ENCODE assay signal across 21 cellular contexts in the genomic region with DNA sequence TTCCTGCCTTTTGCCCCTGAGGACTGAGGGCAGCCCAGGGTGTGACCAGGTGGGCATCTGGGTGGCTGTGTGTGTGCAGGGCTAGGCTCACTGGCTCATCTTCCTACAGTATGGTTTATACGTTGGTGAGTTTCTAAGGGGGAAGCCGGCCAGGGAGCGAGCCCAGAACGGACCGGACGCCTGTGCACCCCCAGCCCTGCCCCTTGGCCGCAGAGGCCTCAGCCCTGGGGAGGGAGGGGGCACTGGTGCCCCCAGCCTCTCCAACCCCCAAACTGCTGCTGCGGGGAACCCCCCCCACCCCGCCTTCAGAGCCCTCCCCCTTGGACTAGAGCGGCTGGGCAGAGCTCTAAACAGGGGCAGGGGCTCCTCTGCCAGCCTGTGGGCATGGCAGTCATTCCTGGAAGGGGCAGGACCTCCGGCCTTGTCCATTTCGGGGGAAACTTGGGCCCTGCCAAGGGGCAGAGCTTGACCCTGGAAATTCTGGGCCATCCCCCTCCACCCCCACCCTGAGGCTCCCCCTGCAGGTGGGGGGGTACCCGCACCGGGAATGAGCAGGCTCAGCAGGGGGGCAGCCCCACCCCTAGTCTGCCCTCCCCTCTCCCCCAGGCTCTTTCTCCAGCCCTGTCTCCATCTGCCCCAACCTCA. TPM values are rescaled to one million over a fixed set of nuclear protein-coding genes. Genes with fewer than 3 reads are reported as not detected.
DNase-seq lines count a peak whose midpoint lies in the region; ATAC-seq, FAIRE-seq and TF ChIP-seq lines count a peak whose summit lies in the region.
"Had no signal": no experiment of that assay in that cellular context is flagged by ENCODE, and none has a peak within 500 bp of the region (broad histone marks: within the 10 kb centered on the region; RNA-seq: fewer than 3 reads in every experiment).

No MANE protein-coding gene starts in this region.

- H3K9me3 Mint-ChIP-seq in activated T-helper 17 cell treated with anti-CD3 and anti-CD28 coated beads, Interleukin-2, amount 50 U/mL, for 72 hours = no peaks in the 10 kb centered on the region
- H3K9me3 Mint-ChIP-seq: GM23338 had no signal

- H4K8ac ChIP-seq in mesenchymal stem cell (ENCODE audit: low read length) = no peak overlapping the region

- no peaks in the 10 kb centered on the region for H3K36me3 Mint-ChIP-seq in activated T-helper 17 cell treated with anti-CD3 and anti-CD28 coated beads, Interleukin-2, amount 50 U/mL, for 72 hours (ENCODE audit: low read depth)

- no peak overlapping the region for H3K4ac ChIP-seq in mesenchymal stem cell (ENCODE audit: low read depth in 1 of 2, low read length in 2 of 2)

- POLR2A ChIA-PET in SK-N-SH (lab: Yijun Ruan, JAX) (interaction anchor here (1.3 kb wide), 1 partner anchor 29 kb away, joined by 3 read pairs; no protein-coding TSS in a partner anchor), HCT116 (lab: Charles Lee) (no interaction called here), GM10248 (lab: Yijun Ruan, JAX) (no interaction called here)

- H3K36me3 ChIP-seq in SK-N-SH (replicated peaks in 1 of 2; ENCODE audit: control insufficient read depth in 1 of 2, insufficient read depth in 2 of 2, low read length in 1 of 2) (peaks cover 0 to 36% of the 10 kb centered on the region in 2 experiments), HCT116 (ENCODE audit: control insufficient read depth in 1 of 2, insufficient read depth in 2 of 2, low read length in 2 of 2) (no peaks in the 10 kb centered on the region), pancreas (no peaks in the 10 kb centered on the region), mesenchymal stem cell (ENCODE audit: control insufficient read depth in 1 of 2, insufficient read depth in 2 of 2, low read depth in 1 of 2, low read length in 2 of 2) (peaks cover 36 to 51% of the 10 kb centered on the region in 2 experiments)
- H3K36me3 ChIP-seq: colonic mucosa, prostate gland had no signal

- H4K91ac ChIP-seq in mesenchymal stem cell (ENCODE audit: low read length) = no peak overlapping the region

- ATAC-seq in SK-N-SH treated with all-trans-retinoic acid at 6 μM for 48 hours = no peak
- no peak for ATAC-seq in HCT116
- ATAC-seq in activated T-helper 17 cell treated with anti-CD3 and anti-CD28 coated beads, Interleukin-2, amount 50 U/mL, for 72 hours (replicated peaks) = no peak
- ATAC-seq in pancreas = no peak
- ATAC-seq in GM21390 (IDR thresholded peaks at IDR 0.05; ENCODE audit: unreplicated experiment) = no peak
- ATAC-seq: stimulated activated naive CD8-positive, alpha-beta T cell treated with anti-CD3 and anti-CD28 coated beads, Interleukin-15, Interleukin-2, amounts not matched to agents 100 U/mL and 50 U/mL, for 24 hours had no signal

- peaks cover 15% of the 10 kb centered on the region for H3K4me1 Mint-ChIP-seq in activated T-helper 17 cell treated with anti-CD3 and anti-CD28 coated beads, Interleukin-2, amount 50 U/mL, for 72 hours

- H3K27me3 ChIP-seq in SK-N-SH (ENCODE audit: insufficient read depth) = no peaks in the 10 kb centered on the region
- no peaks in the 10 kb centered on the region for H3K27me3 ChIP-seq in HCT116 (ENCODE audit: insufficient read depth, low read length)
- H3K27me3 ChIP-seq in pancreas = no peaks in the 10 kb centered on the region
- H3K27me3 ChIP-seq in mesenchymal stem cell (ENCODE audit: control insufficient read depth in 1 of 2, insufficient read depth in 1 of 2, low read length in 2 of 2) = peaks cover 7 to 13% of the 10 kb centered on the region in 2 experiments
- H3K27me3 ChIP-seq: colonic mucosa, upper lobe of right lung had no signal

- no peak overlapping the region for H2BK15ac ChIP-seq in mesenchymal stem cell (ENCODE audit: low read depth, poor library complexity, severe bottlenecking)

- H2BK120ac ChIP-seq in mesenchymal stem cell (ENCODE audit: low read depth, low read length) = no peak overlapping the region

- TF ChIP-seq CTCF in SK-N-SH (IDR thresholded peaks at IDR 0.05) = peak; percentile 35
- peak in 2 of 3 experiments; percentile 17 to 21; a peak in 2 of 6 replicates for TF ChIP-seq CTCF in HCT116 (IDR thresholded peaks at IDR 0.05 in 2 of 3, conservative IDR thresholded peaks at IDR 0.05 in 1 of 3; ENCODE audit: borderline replicate concordance in 1 of 3, insufficient read depth in 1 of 3, low read depth in 2 of 3, low read length in 2 of 3)
- no peak for TF ChIP-seq CTCF in pancreas (IDR thresholded peaks at IDR 0.05)
- TF ChIP-seq CTCF in GM10248 (IDR thresholded peaks at IDR 0.05; ENCODE audit: control extremely low read depth, extremely low read depth, low read depth, missing control alignments) = no peak

- CTCF ChIA-PET in SK-N-SH (lab: Yijun Ruan, JAX) = interaction anchor here (0.7 to 8.2 kb wide), 16 partner anchors 7 to 157 kb away, joined by 3 to 111 read pairs (median 4); a partner anchor contains a TSS
- CTCF ChIA-PET in HCT116 (lab: Charles Lee) = interaction anchor here (1.0 to 3.0 kb wide), 3 partner anchors 11 to 572 kb away, joined by 3 to 17 read pairs (median 3); a partner anchor contains a TSS
- CTCF ChIA-PET in GM10248 (lab: Yijun Ruan, JAX) = interaction anchor here (1.0 to 10.6 kb wide), 8 partner anchors 8 to 82 kb away, joined by 3 to 92 read pairs (median 6); a partner anchor contains a TSS

- no peak for TF ChIP-seq POLR2A in HCT116 (IDR thresholded peaks at IDR 0.05; ENCODE audit: borderline replicate concordance, extremely low read depth, insufficient read depth, insufficient read length)

- H3K79me1 ChIP-seq in mesenchymal stem cell (replicated peaks; ENCODE audit: low read length, poor library complexity, severe bottlenecking) = peaks cover 28% of the 10 kb centered on the region

- peak; percentile 58 for DNase-seq in SK-N-SH
- no peak for DNase-seq in HCT116 (ENCODE audit: low read depth, low spot score)
- peak in 4 of 6 donors; percentile 21 to 78 (median 42) for DNase-seq in pancreas
- no peak for DNase-seq in mesenchymal stem cell
- DNase-seq in GM10248 (ENCODE audit: extremely low spot score) = no peak
- DNase-seq: 8988T; activated gamma-delta T cell treated with Interleukin-2 at 50 U/mL for 16 hours; aorta; colonic mucosa; COR-L47; left ventricle myocardium inferior; MM.1S; stimulated activated naive CD8-positive, alpha-beta T cell treated with anti-CD3 and anti-CD28 coated beads, Interleukin-15, Interleukin-2, amounts not matched to agents 100 U/mL and 50 U/mL, for 24 hours; upper lobe of right lung had no signal

- H3K23ac ChIP-seq in mesenchymal stem cell (ENCODE audit: low read length in 2 of 2) = no peak overlapping the region

- no peaks in the 10 kb centered on the region for H3K27me3 Mint-ChIP-seq in activated T-helper 17 cell treated with anti-CD3 and anti-CD28 coated beads, Interleukin-2, amount 50 U/mL, for 72 hours

- no peak for FAIRE-seq in pancreas (lab: Jason Lieb, UNC)
- FAIRE-seq: frontal cortex had no signal

- TF ChIP-seq RAD21 in SK-N-SH (IDR thresholded peaks at IDR 0.05; ENCODE audit: low read length) (no peak), HCT116 (IDR thresholded peaks at IDR 0.05; ENCODE audit: low read depth) (no peak)

- BruUV-seq in HCT116 (replicated peaks; lab: Mats Ljungman, UMichigan) = no TSS peak

- H3K4me2 ChIP-seq in SK-N-SH (no peak overlapping the region), HCT116 (ENCODE audit: low read length) (no peak overlapping the region), mesenchymal stem cell (ENCODE audit: low read length, poor library complexity, severe bottlenecking) (no peak overlapping the region)

- no peaks in the 10 kb centered on the region for H3K9me2 ChIP-seq in SK-N-SH
- H3K9me2 ChIP-seq in HCT116 (ENCODE audit: insufficient read depth) = no peaks in the 10 kb centered on the region

- H4K20me1 ChIP-seq in SK-N-SH (ENCODE audit: insufficient read depth) (peaks cover 18% of the 10 kb centered on the region), HCT116 (ENCODE audit: insufficient read depth) (no peaks in the 10 kb centered on the region)

- no peak for TF ChIP-seq EP300 in SK-N-SH (IDR thresholded peaks at IDR 0.05; ENCODE audit: borderline replicate concordance in 1 of 2, low read depth in 1 of 2, low read length in 1 of 2)

- no peak overlapping the region for H3K14ac ChIP-seq in mesenchymal stem cell (ENCODE audit: low read length in 2 of 2)

- H3K27ac ChIP-seq in SK-N-SH (ENCODE audit: low read depth in 2 of 2, low read length in 1 of 2) = no peak overlapping the region; a peak in 1 of 4 replicates
- H3K27ac ChIP-seq in HCT116 (ENCODE audit: low read depth, low read length) = 0 out of 2 replicates have a peak overlapping the region, but pooled peaks have one; percentile 31
- H3K27ac ChIP-seq in pancreas = no peak overlapping the region
- no peak overlapping the region for H3K27ac ChIP-seq in mesenchymal stem cell (ENCODE audit: low read length, poor library complexity, severe bottlenecking)
- H3K27ac ChIP-seq: colonic mucosa, left ventricle myocardium inferior, prostate gland, upper lobe of right lung had no signal

- H3K18ac ChIP-seq in mesenchymal stem cell (ENCODE audit: low read depth in 1 of 2, low read length in 2 of 2) = no peak overlapping the region

- H3K79me2 ChIP-seq in SK-N-SH (ENCODE audit: insufficient read depth) (peaks cover 35% of the 10 kb centered on the region; the same call in 1 of the 2 replicates), HCT116 (ENCODE audit: insufficient read depth, low read length) (peaks cover 18% of the 10 kb centered on the region)

- H3K4me3 Mint-ChIP-seq in activated T-helper 17 cell treated with anti-CD3 and anti-CD28 coated beads, Interleukin-2, amount 50 U/mL, for 72 hours = no peak overlapping the region
- H3K4me3 Mint-ChIP-seq: GM23338 had no signal

- H2AFZ ChIP-seq in SK-N-SH (ENCODE audit: low read depth) = no peak overlapping the region
- H2AFZ ChIP-seq in HCT116 (ENCODE audit: low read depth, low read length, poor library complexity, severe bottlenecking) = no peak overlapping the region
- H2AFZ ChIP-seq in mesenchymal stem cell (ENCODE audit: low read depth, low read length) = no peak overlapping the region
- H2AFZ ChIP-seq: GM23338 had no signal

- RAD21 ChIA-PET in HCT116 (lab: Charles Lee; ENCODE audit: low non-redundant PET in 1 of 2, low total read pairs in 2 of 2, uncharacterized antibody in 2 of 2, unreplicated experiment in 2 of 2) = no interaction called here

- H2BK12ac ChIP-seq in mesenchymal stem cell (ENCODE audit: low read length in 2 of 2) = no peak overlapping the region

- WGBS in SK-N-SH (ENCODE audit: low lambda C conversion rate) = 50% methylated on average over 2 of the region's 14 CpGs
- 79 to 83% methylated on average over 14 of the region's 14 CpGs for WGBS in pancreas, 2 donors
- WGBS in mesenchymal stem cell = 92% methylated on average over 12 of the region's 14 CpGs

- peaks cover 0 to 59% of the 10 kb centered on the region in 2 experiments; a peak in 1 of 4 replicates for H3K4me1 ChIP-seq in SK-N-SH (ENCODE audit: control insufficient read depth in 1 of 2, insufficient read depth in 2 of 2, low read depth in 1 of 2, low read length in 1 of 2)
- peaks cover 4 to 35% of the 10 kb centered on the region in 2 experiments; a peak in 3 of 4 replicates for H3K4me1 ChIP-seq in HCT116 (ENCODE audit: control insufficient read depth in 1 of 2, insufficient read depth in 2 of 2, low read length in 2 of 2)
- peaks cover 0 to 10% (median 6%) of the 10 kb centered on the region in 3 donors for H3K4me1 ChIP-seq in pancreas
- H3K4me1 ChIP-seq in mesenchymal stem cell (ENCODE audit: control insufficient read depth, insufficient read depth, low read depth, low read length) = peaks cover 40% of the 10 kb centered on the region

- no peak overlapping the region for H2AK5ac ChIP-seq in mesenchymal stem cell (ENCODE audit: low read length, severe bottlenecking)

- H3K4me3 ChIP-seq in SK-N-SH (ENCODE audit: low read depth in 2 of 2, low read length in 1 of 2) (no peak overlapping the region), HCT116 (replicated peaks in 1 of 2; ENCODE audit: low read depth in 1 of 2, low read length in 2 of 2) (no peak overlapping the region), pancreas (no peak overlapping the region), mesenchymal stem cell (ENCODE audit: insufficient read depth in 1 of 2, low read depth in 1 of 2, low read length in 2 of 2) (no peak overlapping the region)
- H3K4me3 ChIP-seq: colonic mucosa, left ventricle myocardium inferior, prostate gland, upper lobe of right lung had no signal

- H2BK5ac ChIP-seq in mesenchymal stem cell (ENCODE audit: low read depth, low read length, poor library complexity, severe bottlenecking) = no peak overlapping the region

- H3K9ac ChIP-seq in SK-N-SH (no peak overlapping the region), HCT116 (ENCODE audit: low read length) (no peak overlapping the region), mesenchymal stem cell (ENCODE audit: low read length) (no peak overlapping the region)

- no peaks in the 10 kb centered on the region for H3K9me3 ChIP-seq in SK-N-SH
- no peaks in the 10 kb centered on the region for H3K9me3 ChIP-seq in HCT116 (ENCODE audit: control insufficient read depth in 1 of 2, insufficient read depth in 1 of 2, low read depth in 1 of 2, low read length in 2 of 2)
- no peaks in the 10 kb centered on the region for H3K9me3 ChIP-seq in pancreas
- no peaks in the 10 kb centered on the region for H3K9me3 ChIP-seq in mesenchymal stem cell (ENCODE audit: control insufficient read depth, low read length)
- H3K9me3 ChIP-seq: colonic mucosa, left ventricle myocardium inferior, prostate gland, upper lobe of right lung had no signal

- H3K27ac Mint-ChIP-seq in activated T-helper 17 cell treated with anti-CD3 and anti-CD28 coated beads, Interleukin-2, amount 50 U/mL, for 72 hours = peak overlapping the region; percentile 72
- H3K27ac Mint-ChIP-seq: GM23338 had no signal

- H3F3A ChIP-seq in SK-N-SH (replicated peaks; ENCODE audit: insufficient read depth) = peaks cover 16% of the 10 kb centered on the region

- intact Hi-C loops in HCT116 (cut with micrococcal nuclease) (no loop called here), pancreas (cut with DNase I) (loop anchor here in 1 of 3 donors (10.0 kb wide), 1 partner anchor 59 kb away; no protein-coding TSS in a partner anchor)

RNA-seq across cellular contexts. Expression of a gene that starts 5.4 kb away (rescaled TPM):
- polyA plus RNA-seq in SK-N-SH (2012; rRNA removed) = 115 and 123 TPM in 2 replicates
- 49.5 and 87.8 TPM in 2 replicates for polyA plus RNA-seq in SK-N-SH (2012; cell fraction: cytosol; rRNA removed)
- polyA plus RNA-seq in SK-N-SH (2012; cell fraction: nucleus; rRNA removed) = 159 and 164 TPM in 2 replicates
- total RNA-seq in HCT116 (2021; ENCODE audit: unreplicated experiment) = 54.7 TPM
- 82.8 and 97.7 TPM in 2 replicates for polyA plus RNA-seq in HCT116 (2012)
- total RNA-seq in activated T-helper 17 cell treated with anti-CD3 and anti-CD28 coated beads, Interleukin-2, amount 50 U/mL, for 72 hours = 10 to 100 TPM; 41.2 to 68.3 TPM
- total RNA-seq in pancreas = 10 to 100 TPM; 39.7 to 64.9 (median 49.1) TPM
- polyA plus RNA-seq in pancreas = 100 to 1,000 TPM in 1 of 2 donors, 10 to 100 TPM in 1; 82.7 to 112 TPM
- 314 TPM for polyA plus RNA-seq in mesenchymal stem cell (2013, experiment 1 of 2)
- 328 TPM for polyA plus RNA-seq in mesenchymal stem cell (2013, experiment 2 of 2)

RNA-seq across cellular contexts. Expression of a gene that starts 5.6 kb away (rescaled TPM):
- polyA plus RNA-seq in SK-N-SH (2012; rRNA removed) (7.4 and 11.8 TPM in 2 replicates), pancreas (10 to 100 TPM in 1 of 2 donors, 1 to 10 TPM in 1; 8.0 to 34.3 TPM)
- 9.1 and 9.3 TPM in 2 replicates for polyA plus RNA-seq in SK-N-SH (2012; cell fraction: cytosol; rRNA removed)
- polyA plus RNA-seq in SK-N-SH (2012; cell fraction: nucleus; rRNA removed) = 11.9 and 12.3 TPM in 2 replicates
- total RNA-seq in HCT116 (2021; ENCODE audit: unreplicated experiment) (1.3 TPM), pancreas (1 to 10 TPM in 5 of 6 donors, under 1 TPM in 1; 0.83 to 6.8 (median 1.9) TPM)
- polyA plus RNA-seq in HCT116 (2012) = 0.70 and 0.75 TPM in 2 replicates
- total RNA-seq in activated T-helper 17 cell treated with anti-CD3 and anti-CD28 coated beads, Interleukin-2, amount 50 U/mL, for 72 hours = 1 to 10 TPM; 3.9 to 5.0 TPM
- polyA plus RNA-seq in mesenchymal stem cell (2013, experiment 1 of 2) = 0.77 TPM
- 0.84 TPM for polyA plus RNA-seq in mesenchymal stem cell (2013, experiment 2 of 2)
- total RNA-seq: left ventricle myocardium inferior had no signal

RNA-seq across cellular contexts. Expression of a gene that starts 8.1 kb away (rescaled TPM):
- polyA plus RNA-seq in SK-N-SH (2012; rRNA removed) (0.29 and 0.35 TPM in 2 replicates), pancreas (1 to 10 TPM; 1.6 to 4.4 TPM)
- 0.12 and 0.26 TPM in 2 replicates for polyA plus RNA-seq in SK-N-SH (2012; cell fraction: cytosol; rRNA removed)
- 0.56 and 0.69 TPM in 2 replicates for polyA plus RNA-seq in SK-N-SH (2012; cell fraction: nucleus; rRNA removed)
- total RNA-seq in HCT116 (2021; ENCODE audit: unreplicated experiment) (5.9 TPM), pancreas (under 1 TPM; 0.49 to 0.79 (median 0.72) TPM)
- polyA plus RNA-seq in HCT116 (2012) = 5.0 and 5.4 TPM in 2 replicates
- total RNA-seq in activated T-helper 17 cell treated with anti-CD3 and anti-CD28 coated beads, Interleukin-2, amount 50 U/mL, for 72 hours = not detected
- 0.44 TPM for polyA plus RNA-seq in mesenchymal stem cell (2013, experiment 1 of 2)
- 0.38 TPM for polyA plus RNA-seq in mesenchymal stem cell (2013, experiment 2 of 2)
- total RNA-seq: activated CD8-positive, alpha-beta memory T cell treated with anti-CD3 and anti-CD28 coated beads for 36 hours; left ventricle myocardium inferior had no signal
- polyA plus RNA-seq: aorta had no signal

RNA-seq across cellular contexts. Expression of a gene that starts 15.1 kb away (rescaled TPM):
- polyA plus RNA-seq in SK-N-SH (2012; rRNA removed) = 204 and 208 TPM in 2 replicates
- polyA plus RNA-seq in SK-N-SH (2012; cell fraction: cytosol; rRNA removed) = 90.6 and 132 TPM in 2 replicates
- 85.5 and 96.0 TPM in 2 replicates for polyA plus RNA-seq in SK-N-SH (2012; cell fraction: nucleus; rRNA removed)
- 148 TPM for total RNA-seq in HCT116 (2021; ENCODE audit: unreplicated experiment)
- polyA plus RNA-seq in HCT116 (2012) = 167 and 174 TPM in 2 replicates
- total RNA-seq in activated T-helper 17 cell treated with anti-CD3 and anti-CD28 coated beads, Interleukin-2, amount 50 U/mL, for 72 hours = 100 to 1,000 TPM; 116 to 178 TPM
- total RNA-seq in pancreas = 10 to 100 TPM; 36.8 to 61.9 (median 49.7) TPM
- polyA plus RNA-seq in pancreas = 10 to 100 TPM; 92.0 to 96.2 TPM
- polyA plus RNA-seq in mesenchymal stem cell (2013, experiment 1 of 2) = 157 TPM
- 154 TPM for polyA plus RNA-seq in mesenchymal stem cell (2013, experiment 2 of 2)

RNA-seq across cellular contexts. Expression of a gene that starts 26.1 kb away (rescaled TPM):
- polyA plus RNA-seq in SK-N-SH (2012; rRNA removed) (36.4 and 39.0 TPM in 2 replicates), pancreas (10 to 100 TPM; 23.3 to 35.4 TPM)
- 17.0 and 26.6 TPM in 2 replicates for polyA plus RNA-seq in SK-N-SH (2012; cell fraction: cytosol; rRNA removed)
- 92.5 and 95.3 TPM in 2 replicates for polyA plus RNA-seq in SK-N-SH (2012; cell fraction: nucleus; rRNA removed)
- total RNA-seq in HCT116 (2021; ENCODE audit: unreplicated experiment) (58.5 TPM), pancreas (10 to 100 TPM in 2 of 6 donors, 1 to 10 TPM in 4; 7.7 to 15.8 (median 9.4) TPM)
- polyA plus RNA-seq in HCT116 (2012) = 42.1 and 54.3 TPM in 2 replicates
- total RNA-seq in activated T-helper 17 cell treated with anti-CD3 and anti-CD28 coated beads, Interleukin-2, amount 50 U/mL, for 72 hours = 10 to 100 TPM; 38.3 to 45.2 TPM
- 22.6 TPM for polyA plus RNA-seq in mesenchymal stem cell (2013, experiment 1 of 2)
- 23.2 TPM for polyA plus RNA-seq in mesenchymal stem cell (2013, experiment 2 of 2)

Comparison
In these comparisons a context has a peak if more than half of its experiments do, and no peak if none do; other contexts are left out.
1. DNase-seq: peak in SK-N-SH (single experiment) and pancreas (4 of 6); none in HCT116 (single experiment), mesenchymal stem cell (single experiment) and GM10248 (single experiment).
2. CTCF ChIP-seq: peak in SK-N-SH (single experiment) and HCT116 (2 of 3); none in pancreas (0 of 4) and GM10248 (single experiment).